Comparison of ENCODE assay signal across 1 cellular context in the genomic region with DNA sequence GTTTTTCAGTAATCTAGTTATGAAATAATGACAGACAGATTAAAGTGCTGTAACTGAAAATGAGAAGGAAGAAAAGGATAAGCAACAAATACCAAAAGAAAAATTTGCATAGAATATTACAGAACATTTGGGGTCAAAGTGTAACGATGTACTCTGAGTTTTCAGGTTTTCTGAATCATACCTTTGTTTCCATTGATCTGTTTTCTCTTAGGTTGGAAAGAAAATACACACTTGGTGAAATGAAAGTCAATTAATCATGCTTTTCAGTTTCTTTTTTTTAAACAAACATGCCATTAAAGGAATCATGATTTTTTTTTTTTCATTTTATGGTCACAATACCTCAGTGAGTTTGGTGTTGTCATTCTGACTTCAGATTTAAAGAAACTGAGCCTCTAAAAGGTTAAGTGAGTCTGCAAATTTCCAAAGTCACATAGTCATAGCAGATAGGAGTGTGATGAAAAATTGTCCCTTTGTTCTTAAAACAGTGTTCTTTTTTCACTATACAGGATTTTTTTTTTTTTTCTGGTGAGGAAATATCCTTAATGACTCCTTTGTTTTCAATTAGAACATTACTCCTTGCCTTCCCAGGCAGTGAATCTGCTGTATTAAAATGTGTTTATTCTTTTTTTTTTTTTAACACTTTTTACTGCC.
A peak's percentile ranks its signal among the peaks of the same experiment; 100 is the strongest.
TF ChIP-seq lines count a peak whose summit lies in the region.

No MANE protein-coding gene starts in this region.

TF ChIP-seq in HepG2, 621 proteins besides CTCF, POLR2A, EP300 and RAD21 (continued from another document and continues in another):
- TF ChIP-seq, protein P1, sequence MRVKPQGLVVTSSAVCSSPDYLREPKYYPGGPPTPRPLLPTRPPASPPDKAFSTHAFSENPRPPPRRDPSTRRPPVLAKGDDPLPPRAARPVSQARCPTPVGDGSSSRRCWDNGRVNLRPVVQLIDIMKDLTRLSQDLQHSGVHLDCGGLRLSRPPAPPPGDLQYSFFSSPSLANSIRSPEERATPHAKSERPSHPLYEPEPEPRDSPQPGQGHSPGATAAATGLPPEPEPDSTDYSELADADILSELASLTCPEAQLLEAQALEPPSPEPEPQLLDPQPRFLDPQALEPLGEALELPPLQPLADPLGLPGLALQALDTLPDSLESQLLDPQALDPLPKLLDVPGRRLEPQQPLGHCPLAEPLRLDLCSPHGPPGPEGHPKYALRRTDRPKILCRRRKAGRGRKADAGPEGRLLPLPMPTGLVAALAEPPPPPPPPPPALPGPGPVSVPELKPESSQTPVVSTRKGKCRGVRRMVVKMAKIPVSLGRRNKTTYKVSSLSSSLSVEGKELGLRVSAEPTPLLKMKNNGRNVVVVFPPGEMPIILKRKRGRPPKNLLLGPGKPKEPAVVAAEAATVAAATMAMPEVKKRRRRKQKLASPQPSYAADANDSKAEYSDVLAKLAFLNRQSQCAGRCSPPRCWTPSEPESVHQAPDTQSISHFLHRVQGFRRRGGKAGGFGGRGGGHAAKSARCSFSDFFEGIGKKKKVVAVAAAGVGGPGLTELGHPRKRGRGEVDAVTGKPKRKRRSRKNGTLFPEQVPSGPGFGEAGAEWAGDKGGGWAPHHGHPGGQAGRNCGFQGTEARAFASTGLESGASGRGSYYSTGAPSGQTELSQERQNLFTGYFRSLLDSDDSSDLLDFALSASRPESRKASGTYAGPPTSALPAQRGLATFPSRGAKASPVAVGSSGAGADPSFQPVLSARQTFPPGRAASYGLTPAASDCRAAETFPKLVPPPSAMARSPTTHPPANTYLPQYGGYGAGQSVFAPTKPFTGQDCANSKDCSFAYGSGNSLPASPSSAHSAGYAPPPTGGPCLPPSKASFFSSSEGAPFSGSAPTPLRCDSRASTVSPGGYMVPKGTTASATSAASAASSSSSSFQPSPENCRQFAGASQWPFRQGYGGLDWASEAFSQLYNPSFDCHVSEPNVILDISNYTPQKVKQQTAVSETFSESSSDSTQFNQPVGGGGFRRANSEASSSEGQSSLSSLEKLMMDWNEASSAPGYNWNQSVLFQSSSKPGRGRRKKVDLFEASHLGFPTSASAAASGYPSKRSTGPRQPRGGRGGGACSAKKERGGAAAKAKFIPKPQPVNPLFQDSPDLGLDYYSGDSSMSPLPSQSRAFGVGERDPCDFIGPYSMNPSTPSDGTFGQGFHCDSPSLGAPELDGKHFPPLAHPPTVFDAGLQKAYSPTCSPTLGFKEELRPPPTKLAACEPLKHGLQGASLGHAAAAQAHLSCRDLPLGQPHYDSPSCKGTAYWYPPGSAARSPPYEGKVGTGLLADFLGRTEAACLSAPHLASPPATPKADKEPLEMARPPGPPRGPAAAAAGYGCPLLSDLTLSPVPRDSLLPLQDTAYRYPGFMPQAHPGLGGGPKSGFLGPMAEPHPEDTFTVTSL (CRISPR knock-in tag; IDR thresholded peaks at IDR 0.05; ENCODE audit: borderline replicate concordance) = peak; percentile 32; the same call in 1 of the 2 replicates
- TF ChIP-seq MAF1 (CRISPR knock-in tag; IDR thresholded peaks at IDR 0.05; ENCODE audit: borderline replicate concordance) = no peak
- peak; percentile 56 for TF ChIP-seq RXRB (CRISPR knock-in tag; IDR thresholded peaks at IDR 0.05; ENCODE audit: borderline replicate concordance)
- TF ChIP-seq AFF4 (CRISPR knock-in tag; IDR thresholded peaks at IDR 0.05) = no peak
- TF ChIP-seq, protein P2, sequence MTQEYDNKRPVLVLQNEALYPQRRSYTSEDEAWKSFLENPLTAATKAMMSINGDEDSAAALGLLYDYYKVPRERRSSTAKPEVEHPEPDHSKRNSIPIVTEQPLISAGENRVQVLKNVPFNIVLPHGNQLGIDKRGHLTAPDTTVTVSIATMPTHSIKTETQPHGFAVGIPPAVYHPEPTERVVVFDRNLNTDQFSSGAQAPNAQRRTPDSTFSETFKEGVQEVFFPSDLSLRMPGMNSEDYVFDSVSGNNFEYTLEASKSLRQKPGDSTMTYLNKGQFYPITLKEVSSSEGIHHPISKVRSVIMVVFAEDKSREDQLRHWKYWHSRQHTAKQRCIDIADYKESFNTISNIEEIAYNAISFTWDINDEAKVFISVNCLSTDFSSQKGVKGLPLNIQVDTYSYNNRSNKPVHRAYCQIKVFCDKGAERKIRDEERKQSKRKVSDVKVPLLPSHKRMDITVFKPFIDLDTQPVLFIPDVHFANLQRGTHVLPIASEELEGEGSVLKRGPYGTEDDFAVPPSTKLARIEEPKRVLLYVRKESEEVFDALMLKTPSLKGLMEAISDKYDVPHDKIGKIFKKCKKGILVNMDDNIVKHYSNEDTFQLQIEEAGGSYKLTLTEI (CRISPR knock-in tag; conservative IDR thresholded peaks at IDR 0.05) = no peak
- TF ChIP-seq ATF7 (IDR thresholded peaks at IDR 0.05) = no peak
- TF ChIP-seq ATF7 (CRISPR knock-in tag; IDR thresholded peaks at IDR 0.05) = no peak
- TF ChIP-seq FOXP1 (IDR thresholded peaks at IDR 0.05) = no peak
- peak; percentile 74 for TF ChIP-seq FOXP1 (CRISPR knock-in tag; IDR thresholded peaks at IDR 0.05)
- 0 out of 2 replicates have a peak, but pooled peaks have one; percentile 22 for TF ChIP-seq RCOR2 (CRISPR knock-in tag; IDR thresholded peaks at IDR 0.05)
- no peak for TF ChIP-seq PATZ1 (CRISPR knock-in tag; IDR thresholded peaks at IDR 0.05)
- no peak for TF ChIP-seq ZNF577 (CRISPR knock-in tag; IDR thresholded peaks at IDR 0.05; ENCODE audit: borderline replicate concordance, low read depth)
- TF ChIP-seq, protein P3, sequence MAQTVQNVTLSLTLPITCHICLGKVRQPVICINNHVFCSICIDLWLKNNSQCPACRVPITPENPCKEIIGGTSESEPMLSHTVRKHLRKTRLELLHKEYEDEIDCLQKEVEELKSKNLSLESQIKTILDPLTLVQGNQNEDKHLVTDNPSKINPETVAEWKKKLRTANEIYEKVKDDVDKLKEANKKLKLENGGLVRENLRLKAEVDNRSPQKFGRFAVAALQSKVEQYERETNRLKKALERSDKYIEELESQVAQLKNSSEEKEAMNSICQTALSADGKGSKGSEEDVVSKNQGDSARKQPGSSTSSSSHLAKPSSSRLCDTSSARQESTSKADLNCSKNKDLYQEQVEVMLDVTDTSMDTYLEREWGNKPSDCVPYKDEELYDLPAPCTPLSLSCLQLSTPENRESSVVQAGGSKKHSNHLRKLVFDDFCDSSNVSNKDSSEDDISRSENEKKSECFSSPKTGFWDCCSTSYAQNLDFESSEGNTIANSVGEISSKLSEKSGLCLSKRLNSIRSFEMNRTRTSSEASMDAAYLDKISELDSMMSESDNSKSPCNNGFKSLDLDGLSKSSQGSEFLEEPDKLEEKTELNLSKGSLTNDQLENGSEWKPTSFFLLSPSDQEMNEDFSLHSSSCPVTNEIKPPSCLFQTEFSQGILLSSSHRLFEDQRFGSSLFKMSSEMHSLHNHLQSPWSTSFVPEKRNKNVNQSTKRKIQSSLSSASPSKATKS (CRISPR knock-in tag; IDR thresholded peaks at IDR 0.05) = no peak
- TF ChIP-seq, protein P4, sequence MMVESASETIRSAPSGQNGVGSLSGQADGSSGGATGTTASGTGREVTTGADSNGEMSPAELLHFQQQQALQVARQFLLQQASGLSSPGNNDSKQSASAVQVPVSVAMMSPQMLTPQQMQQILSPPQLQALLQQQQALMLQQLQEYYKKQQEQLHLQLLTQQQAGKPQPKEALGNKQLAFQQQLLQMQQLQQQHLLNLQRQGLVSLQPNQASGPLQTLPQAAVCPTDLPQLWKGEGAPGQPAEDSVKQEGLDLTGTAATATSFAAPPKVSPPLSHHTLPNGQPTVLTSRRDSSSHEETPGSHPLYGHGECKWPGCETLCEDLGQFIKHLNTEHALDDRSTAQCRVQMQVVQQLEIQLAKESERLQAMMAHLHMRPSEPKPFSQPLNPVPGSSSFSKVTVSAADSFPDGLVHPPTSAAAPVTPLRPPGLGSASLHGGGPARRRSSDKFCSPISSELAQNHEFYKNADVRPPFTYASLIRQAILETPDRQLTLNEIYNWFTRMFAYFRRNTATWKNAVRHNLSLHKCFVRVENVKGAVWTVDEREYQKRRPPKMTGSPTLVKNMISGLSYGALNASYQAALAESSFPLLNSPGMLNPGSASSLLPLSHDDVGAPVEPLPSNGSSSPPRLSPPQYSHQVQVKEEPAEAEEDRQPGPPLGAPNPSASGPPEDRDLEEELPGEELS (CRISPR knock-in tag; IDR thresholded peaks at IDR 0.05) = 0 out of 2 replicates have a peak, but pooled peaks have one; percentile 29
- TF ChIP-seq REPIN1 (CRISPR knock-in tag; IDR thresholded peaks at IDR 0.05; ENCODE audit: borderline replicate concordance, low read depth) = no peak
- peak; percentile 68; the same call in 1 of the 2 replicates for TF ChIP-seq NCOR1 (IDR thresholded peaks at IDR 0.05; ENCODE audit: borderline replicate concordance, low read length)
- TF ChIP-seq ZNF646 (CRISPR knock-in tag; IDR thresholded peaks at IDR 0.05) = no peak
- no peak for TF ChIP-seq NR2F1 (CRISPR knock-in tag; IDR thresholded peaks at IDR 0.05)
- peak; percentile 48; the same call in 1 of the 2 replicates for TF ChIP-seq NCOA2 (CRISPR knock-in tag; IDR thresholded peaks at IDR 0.05)
- TF ChIP-seq ZNF253 (CRISPR knock-in tag; IDR thresholded peaks at IDR 0.05; ENCODE audit: borderline replicate concordance) = no peak
- peak; percentile 73; the same call in 1 of the 2 replicates for TF ChIP-seq SOX5 (CRISPR knock-in tag; IDR thresholded peaks at IDR 0.05; ENCODE audit: borderline replicate concordance)
- TF ChIP-seq ZNF761 (CRISPR knock-in tag; conservative IDR thresholded peaks at IDR 0.05) = no peak
- no peak for TF ChIP-seq ZNF3 (CRISPR knock-in tag; IDR thresholded peaks at IDR 0.05)
